Comparison of ENCODE assay signal across 1 cellular context in genomic region chr2:148658807-148659722, GRCh38.
TF ChIP-seq lines count a peak whose summit lies in the region.

No MANE protein-coding gene starts in this region.

TF ChIP-seq in K562, 482 proteins besides CTCF, POLR2A, EP300 and RAD21 (continued from another document and continues in another):
- TF ChIP-seq ESRRB (CRISPR knock-in tag; IDR thresholded peaks at IDR 0.05; ENCODE audit: borderline replicate concordance) (no peak), EP400 (IDR thresholded peaks at IDR 0.05) (peak; percentile 11; the same call in 1 of the 2 replicates), MLX (CRISPR knock-in tag; conservative IDR thresholded peaks at IDR 0.05) (no peak), NR2C1 (IDR thresholded peaks at IDR 0.05) (no peak), NR2C1 (tag; IDR thresholded peaks at IDR 0.05) (peak; percentile 60), PCBP1 (IDR thresholded peaks at IDR 0.05; ENCODE audit: low read depth, low read length, poor library complexity, severe bottlenecking) (no peak), ZNF121 (CRISPR knock-in tag; conservative IDR thresholded peaks at IDR 0.05) (no peak), ZNF174 (CRISPR knock-in tag; IDR thresholded peaks at IDR 0.05) (no peak), ZNF707 (CRISPR knock-in tag; conservative IDR thresholded peaks at IDR 0.05) (no peak), FOXJ2 (tag; IDR thresholded peaks at IDR 0.05) (peak; percentile 96), ZSCAN32 (CRISPR knock-in tag; IDR thresholded peaks at IDR 0.05) (no peak), HMGN3 (IDR thresholded peaks at IDR 0.05; ENCODE audit: borderline replicate concordance, extremely low read depth, insufficient read length, low read depth, low read length) (no peak), HBP1 (CRISPR knock-in tag; IDR thresholded peaks at IDR 0.05) (no peak), E2F3 (CRISPR knock-in tag; IDR thresholded peaks at IDR 0.05) (no peak), TEAD4 (IDR thresholded peaks at IDR 0.05; ENCODE audit: low read length) (no peak), TEAD4 (CRISPR knock-in tag; IDR thresholded peaks at IDR 0.05; ENCODE audit: borderline replicate concordance) (no peak), ZNF408 (CRISPR knock-in tag; IDR thresholded peaks at IDR 0.05; ENCODE audit: low read depth) (no peak), TBP (optimal IDR thresholded peaks at IDR 0.05; ENCODE audit: low read depth, low read length) (no peak), NRF1 (conservative IDR thresholded peaks at IDR 0.05 in 1 of 2, IDR thresholded peaks at IDR 0.05 in 1 of 2) (no peak), GATAD2B (IDR thresholded peaks at IDR 0.05; ENCODE audit: borderline replicate concordance) (no peak), TCF7L2 (IDR thresholded peaks at IDR 0.05; ENCODE audit: low read depth, low read length) (no peak), FOXA3 (CRISPR knock-in tag; conservative IDR thresholded peaks at IDR 0.05 in 1 of 2, IDR thresholded peaks at IDR 0.05 in 1 of 2) (peak in 1 of 2 experiments; percentile 56; a peak in 2 of 4 replicates), FIP1L1 (IDR thresholded peaks at IDR 0.05; ENCODE audit: low read depth, low read length, poor library complexity, severe bottlenecking) (no peak), RHOXF2B (CRISPR knock-in tag; conservative IDR thresholded peaks at IDR 0.05) (no peak), ZNF507 (tag; conservative IDR thresholded peaks at IDR 0.05) (no peak), TGIF2 (CRISPR knock-in tag; IDR thresholded peaks at IDR 0.05) (no peak), FOXA1 (IDR thresholded peaks at IDR 0.05; ENCODE audit: borderline replicate concordance) (no peak), MAFF (IDR thresholded peaks at IDR 0.05; ENCODE audit: low read length) (no peak), NFE2L1 (tag; IDR thresholded peaks at IDR 0.05; ENCODE audit: borderline replicate concordance, low read depth) (no peak), ZNF324 (CRISPR knock-in tag; IDR thresholded peaks at IDR 0.05) (0 out of 2 replicates have a peak, but pooled peaks have one; percentile 7), C11orf30 (IDR thresholded peaks at IDR 0.05; ENCODE audit: low read depth) (no peak), HOXB6 (CRISPR knock-in tag; IDR thresholded peaks at IDR 0.05; ENCODE audit: borderline replicate concordance) (no peak), HDAC1 (IDR thresholded peaks at IDR 0.05) (no peak), ZNF77 (CRISPR knock-in tag; IDR thresholded peaks at IDR 0.05) (no peak), ATF3 (IDR thresholded peaks at IDR 0.05) (peak; percentile 89), ATF3 (CRISPR knock-in tag; conservative IDR thresholded peaks at IDR 0.05) (no peak), RBM17 (IDR thresholded peaks at IDR 0.05; ENCODE audit: borderline replicate concordance, low read depth, low read length) (no peak), CCNT2 (IDR thresholded peaks at IDR 0.05; ENCODE audit: borderline replicate concordance, extremely low read depth, insufficient read length, low read depth, low read length) (no peak), CBFA2T3 (IDR thresholded peaks at IDR 0.05) (no peak), ZC3H8 (IDR thresholded peaks at IDR 0.05) (no peak), CEBPB (tag; IDR thresholded peaks at IDR 0.05) (no peak), DPF2 (IDR thresholded peaks at IDR 0.05) (0 out of 2 replicates have a peak, but pooled peaks have one; percentile 34), KDM4B (IDR thresholded peaks at IDR 0.05; ENCODE audit: borderline replicate concordance in 2 of 2, low read depth in 1 of 2) (no peak), NBN (IDR thresholded peaks at IDR 0.05; ENCODE audit: low read depth) (no peak), ZFP30 (CRISPR knock-in tag; IDR thresholded peaks at IDR 0.05; ENCODE audit: borderline replicate concordance) (no peak), KLF16 (IDR thresholded peaks at IDR 0.05) (no peak), PTBP1 (IDR thresholded peaks at IDR 0.05; ENCODE audit: low read depth, low read length) (no peak), JUN (IDR thresholded peaks at IDR 0.05; ENCODE audit: borderline replicate concordance, low read depth, low read length) (0 out of 2 replicates have a peak, but pooled peaks have one; percentile 37), JUN (CRISPR knock-in tag; IDR thresholded peaks at IDR 0.05; ENCODE audit: borderline replicate concordance) (no peak), YY1 (IDR thresholded peaks at IDR 0.05; ENCODE audit: borderline replicate concordance in 1 of 3, control insufficient read depth in 1 of 3, extremely low read depth in 1 of 3, insufficient read depth in 3 of 3, insufficient read length in 1 of 3, insufficient replicate concordance in 2 of 3, low read depth in 1 of 3, low read length in 2 of 3) (no peak), ZBTB2 (IDR thresholded peaks at IDR 0.05) (no peak), XRCC3 (IDR thresholded peaks at IDR 0.05) (no peak), MNT (conservative IDR thresholded peaks at IDR 0.05) (0 out of 4 replicates have a peak, but pooled peaks of 1 of the 2 experiments have one; percentile 19), PHF21A (IDR thresholded peaks at IDR 0.05; ENCODE audit: borderline replicate concordance, low read depth) (0 out of 2 replicates have a peak, but pooled peaks have one; percentile 14), ARID1B (IDR thresholded peaks at IDR 0.05) (peak; percentile 41; the same call in 1 of the 2 replicates), TRIM28 (IDR thresholded peaks at IDR 0.05) (no peak), ZNF766 (CRISPR knock-in tag; conservative IDR thresholded peaks at IDR 0.05) (peak; percentile 61; the same call in 1 of the 2 replicates), TFAM (CRISPR knock-in tag; conservative IDR thresholded peaks at IDR 0.05) (no peak), ZNF124 (CRISPR knock-in tag; IDR thresholded peaks at IDR 0.05) (no peak), ZHX1 (conservative IDR thresholded peaks at IDR 0.05; ENCODE audit: low read length) (no peak), ZNF133 (CRISPR knock-in tag; IDR thresholded peaks at IDR 0.05) (no peak), NR2C2 (CRISPR knock-in tag; IDR thresholded peaks at IDR 0.05) (no peak), NR2C2 (tag; IDR thresholded peaks at IDR 0.05) (peak; percentile 90), ZNF197 (CRISPR knock-in tag; IDR thresholded peaks at IDR 0.05; ENCODE audit: low read depth) (no peak), FOXP1 (CRISPR knock-in tag; IDR thresholded peaks at IDR 0.05) (no peak), CBX2 (IDR thresholded peaks at IDR 0.05; ENCODE audit: insufficient read depth, low read length, poor library complexity, severe bottlenecking) (no peak), ELF1 (tag; IDR thresholded peaks at IDR 0.05) (no peak), ZNF347 (CRISPR knock-in tag; IDR thresholded peaks at IDR 0.05; ENCODE audit: low read depth) (no peak), BHLHE40 (IDR thresholded peaks at IDR 0.05; ENCODE audit: low read length) (no peak)
